In genomic region chr20:20712474-20713243, GRCh38 we compare ENCODE assay signal across 8 cellular contexts. TPM values are rescaled to one million over a fixed set of nuclear protein-coding genes. Genes with fewer than 3 reads are reported as not detected.
DNase-seq lines count a peak whose midpoint lies in the region; ATAC-seq and TF ChIP-seq lines count a peak whose summit lies in the region.

RALGAPA2 (minus strand) TSS chr20:20712644; CDS start chr20:20712480, 164 bp downstream.

- intact Hi-C loops in T-helper 1 cell treated with Interleukin-12 subunit alpha and Interleukin-12 subunit beta and Interleukin-4 antibody, amounts not matched to agents 30 ng/mL and 1 ng/mL, for 36 hours (cut with micrococcal nuclease), result loop anchor here (1.0 to 10.0 kb wide), 8 partner anchors 22 to 1918 kb away; partner anchors contain the start of genes NAA20, NKX2-4 and XRN2
- intact Hi-C loops in heart right ventricle (cut with DNase I) (loop anchor here in 2 of 10 donors (5.0 to 10.0 kb wide), 3 partner anchors 45 to 112 kb away; no protein-coding TSS in a partner anchor), posterior cingulate gyrus (cut with DNase I) (loop anchor here (5.0 kb wide), 3 partner anchors 50 to 415 kb away; partner anchors contain the start of gene KIZ)

- TF ChIP-seq CTCF in GM13976 (IDR thresholded peaks at IDR 0.05; ENCODE audit: borderline replicate concordance, control extremely low read depth, extremely low read depth, insufficient read depth, missing control alignments) (no peak), heart right ventricle (IDR thresholded peaks at IDR 0.05) (peak in 5 of 9 donors; percentile 13 to 49 (median 42)), upper lobe of left lung (IDR thresholded peaks at IDR 0.05) (peak in 2 of 6 experiments; percentile 25 to 51)

- in situ Hi-C loops in GM13976 (cut with MboI; ENCODE audit: low sequenced_read_pairs, unreplicated experiment), result no loop called here

- 1% methylated on average over 50 to 85 of the region's 87 CpGs for WGBS in heart right ventricle, 2 donors
- WGBS in upper lobe of left lung, 2 donors, result 0% methylated on average over 14 to 26 of the region's 87 CpGs

- H3K4me3 ChIP-seq in heart right ventricle, result peak within 1 kb of the TSS; percentile 62 to 97 (median 88)
- H3K4me3 ChIP-seq in upper lobe of left lung, result peak within 1 kb of the TSS; percentile 35 to 97 (median 94)

- H3K27me3 ChIP-seq in heart right ventricle, result no peaks in the 10 kb centered on the region
- H3K27me3 ChIP-seq in upper lobe of left lung, result no peaks in the 10 kb centered on the region

- DNase-seq in GM13976 (ENCODE audit: low spot score) (peak; percentile 96), NCI-H146 treated with DMSO at 0.1 percent for 48 hours (lab: John Stamatoyannopoulos, UW; ENCODE audit: unreplicated experiment) (peak; percentile 97), amniotic epithelial cell (ENCODE audit: low read depth) (peak; percentile 97), heart right ventricle (peak; percentile 98), posterior cingulate gyrus (peak; percentile 96 to 99 (median 98)), upper lobe of left lung (peak; percentile 98 to 100)

- no peaks in the 10 kb centered on the region for H3K9me3 ChIP-seq in heart right ventricle
- H3K9me3 ChIP-seq in upper lobe of left lung, result no peaks in the 10 kb centered on the region

- H3K36me3 ChIP-seq in heart right ventricle, result no peaks in the 10 kb centered on the region
- no peaks in the 10 kb centered on the region for H3K36me3 ChIP-seq in upper lobe of left lung

- TF ChIP-seq EP300 in upper lobe of left lung (IDR thresholded peaks at IDR 0.05), result no peak

- H3K27ac ChIP-seq in heart right ventricle, result peak within 1 kb of the TSS; percentile 88 to 97 (median 93)
- peak within 1 kb of the TSS; percentile 91 to 95 (median 94) for H3K27ac ChIP-seq in upper lobe of left lung

- ATAC-seq in HG02870 (IDR thresholded peaks at IDR 0.05; ENCODE audit: unreplicated experiment), result peak; percentile 93
- ATAC-seq in heart right ventricle, result peak; percentile 97 to 99 (median 99)
- ATAC-seq in upper lobe of left lung (ENCODE audit: low FRiP score in 2 of 2), result peak; percentile 98 to 99

- peak in 3 of 4 donors; percentile 63 to 91 (median 85) for TF ChIP-seq POLR2A in upper lobe of left lung (IDR thresholded peaks at IDR 0.05)

- H3K4me1 ChIP-seq in heart right ventricle (peaks cover 0 to 39% (median 22%) of the 10 kb centered on the region in 9 donors), upper lobe of left lung (peaks cover 10 to 39% (median 27%) of the 10 kb centered on the region in 4 donors)

RNA-seq across cellular contexts. Expression of gene RALGAPA2, which starts in this region (rescaled TPM):
- 27.4 and 28.6 TPM in 2 replicates for total RNA-seq in T-helper 1 cell treated with Interleukin-12 subunit alpha and Interleukin-12 subunit beta and Interleukin-4 antibody, amounts not matched to agents 30 ng/mL and 1 ng/mL, for 36 hours
- total RNA-seq in heart right ventricle (10 to 100 TPM; 14.4 to 26.8 (median 19.5) TPM), upper lobe of left lung (10 to 100 TPM; 50.8 to 95.3 (median 65.3) TPM)
- polyA plus RNA-seq in heart right ventricle, result 1 to 10 TPM; 4.1 to 9.0 TPM

Comparison
In these comparisons a context has a peak if more than half of its experiments do, and no peak if none do; other contexts are left out.
1. Peak in every context shown above with its lines: DNase-seq, ATAC-seq, H3K4me3 ChIP-seq and H3K27ac ChIP-seq.